13 cellular contexts compared by ENCODE assay signal in the genomic region with DNA sequence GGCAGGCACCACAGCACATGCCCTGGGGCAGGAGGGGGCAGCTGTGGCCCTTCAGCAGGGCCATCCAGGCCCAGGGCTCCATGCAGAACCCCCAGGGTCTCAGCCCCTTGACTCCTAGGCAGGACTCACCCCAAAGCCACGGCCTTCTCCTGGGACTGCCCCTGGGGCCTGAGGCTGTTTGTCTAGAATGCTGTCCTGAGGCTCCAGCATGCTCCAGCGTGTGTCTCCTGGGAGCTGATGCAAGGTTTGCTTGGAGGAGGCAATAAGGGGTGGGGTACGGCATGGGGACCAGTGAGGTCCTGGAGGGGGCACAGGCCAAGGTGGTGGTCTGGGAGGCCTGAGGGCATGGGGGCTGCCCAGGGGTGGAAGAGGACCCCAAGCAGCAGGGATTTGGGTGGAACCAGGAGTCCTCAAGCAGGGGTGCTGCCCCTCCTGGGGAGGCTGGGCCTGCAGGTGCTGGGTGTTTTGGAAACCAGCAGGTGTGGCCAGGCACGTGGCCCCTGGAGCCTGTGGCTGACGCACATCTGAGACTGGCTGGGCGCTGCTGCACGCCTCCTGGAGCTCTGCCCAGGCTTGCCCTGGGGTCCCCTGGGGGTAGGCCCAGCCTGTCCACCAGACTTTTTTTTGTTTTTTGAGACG. TPM values are rescaled to one million over a fixed set of nuclear protein-coding genes. Genes with fewer than 3 reads are reported as not detected.
DNase-seq lines count a peak whose midpoint lies in the region; FAIRE-seq and TF ChIP-seq lines count a peak whose summit lies in the region.
"Had no signal": no experiment of that assay in that cellular context is flagged by ENCODE, and none has a peak within 500 bp of the region (broad histone marks: within the 10 kb centered on the region; RNA-seq: fewer than 3 reads in every experiment).

No MANE protein-coding gene starts in this region.

- peaks cover 0 to 10% (median 5%) of the 10 kb centered on the region in 4 experiments; a peak in 5 of 7 replicates for H3K4me1 ChIP-seq in H1 (replicated peaks in 1 of 4; ENCODE audit: control insufficient read depth in 3 of 4, insufficient read depth in 4 of 4, low read length in 3 of 4)
- H3K4me1 ChIP-seq in stomach, result peaks cover 26 to 39% (median 37%) of the 10 kb centered on the region in 4 donors

- H3K79me2 ChIP-seq in H1 (ENCODE audit: control insufficient read depth in 1 of 2, insufficient read depth in 2 of 2, low read length in 2 of 2), result no peaks in the 10 kb centered on the region

- H2BK120ac ChIP-seq in H1 (replicated peaks; ENCODE audit: low read depth, low read length), result peak overlapping the region; percentile 54

- H3K79me1 ChIP-seq in H1 (ENCODE audit: low read depth, low read length), result no peaks in the 10 kb centered on the region

- no peak overlapping the region for H3K23ac ChIP-seq in H1 (ENCODE audit: insufficient read length)

- DNase-seq in activated CD4-positive, alpha-beta T cell treated with anti-CD3 and anti-CD28 coated beads, Interleukin-2, amount 10 ng/mL, durations not matched to agents 7 days and 5 days, result no peak
- DNase-seq in activated CD4-positive, alpha-beta T cell treated with anti-CD3 and anti-CD28 coated beads for 48 hours, result no peak
- DNase-seq in NCI-H1436 (lab: John Stamatoyannopoulos, UW) (peak; percentile 85), H1 (ENCODE audit: low read depth in 1 of 2, low spot score in 2 of 2) (no peak), stomach (peak; percentile 58), SIG-M5 treated with dmso at 0.1 percent for 504 hours (lab: John Stamatoyannopoulos, UW; ENCODE audit: unreplicated experiment) (no peak), urothelium cell line (ENCODE audit: low spot score) (no peak)
- no peak for DNase-seq in activated CD4-positive, CD25-positive, alpha-beta regulatory T cell treated with anti-CD3 and anti-CD28 coated beads, Interleukin-2, amount 50 U/mL, for 72 hours
- DNase-seq: activated effector memory CD4-positive, alpha-beta T cell treated with anti-CD3 and anti-CD28 coated beads, Interleukin-2, amount 50 U/mL, for 16 hours; AML-193; nephron progenitor cell had no signal

- no peak for TF ChIP-seq RAD21 in H1 (IDR thresholded peaks at IDR 0.05 in 1 of 2, conservative IDR thresholded peaks at IDR 0.05 in 1 of 2; ENCODE audit: low read depth in 2 of 2, low read length in 2 of 2)

- H3K36me3 ChIP-seq in H1 (ENCODE audit: control insufficient read depth in 2 of 4, insufficient read depth in 4 of 4, low read length in 3 of 4) (no peaks in the 10 kb centered on the region), stomach (no peaks in the 10 kb centered on the region)

- H3K4me3 ChIP-seq in H1 (ENCODE audit: extremely low read depth in 1 of 4, insufficient read depth in 2 of 4, low read depth in 3 of 4, low read length in 4 of 4) (no peak overlapping the region), stomach (no peak overlapping the region)

- H3K18ac ChIP-seq in H1 (ENCODE audit: extremely low read depth, low read length), result no peak overlapping the region

- H3K23me2 ChIP-seq in H1 (ENCODE audit: low read depth, low read length), result peaks cover 5% of the 10 kb centered on the region; the same call in 1 of the 2 replicates

- H3K4me3 Mint-ChIP-seq in activated CD4-positive, alpha-beta T cell treated with anti-CD3 and anti-CD28 coated beads, Interleukin-2, amount 10 ng/mL, durations not matched to agents 7 days and 5 days, result peak overlapping the region; percentile 66

- H3K4ac ChIP-seq in H1 (replicated peaks; ENCODE audit: insufficient read length, low read depth, low read length), result peak overlapping the region; percentile 69

- intact Hi-C loops in stomach (cut with DNase I; ENCODE audit: low total_unique reads), result loop anchor here (10.0 kb wide), 1 partner anchor 142 kb away; no protein-coding TSS in a partner anchor

- no peaks in the 10 kb centered on the region for H3K27me3 Mint-ChIP-seq in activated CD4-positive, alpha-beta T cell treated with anti-CD3 and anti-CD28 coated beads, Interleukin-2, amount 10 ng/mL, durations not matched to agents 7 days and 5 days

- H3K27ac ChIP-seq in H1 (ENCODE audit: low read depth, low read length) (no peak overlapping the region), stomach (peak overlapping the region in 3 of 5 donors; percentile 4 to 96 (median 23))
- H3K27ac ChIP-seq: HL-60 had no signal

- TF ChIP-seq POLR2A in H1 (IDR thresholded peaks at IDR 0.05; ENCODE audit: control extremely low read depth in 1 of 2, low read depth in 2 of 2, low read length in 2 of 2) (no peak), stomach (IDR thresholded peaks at IDR 0.05) (no peak)

- peak overlapping the region; percentile 45 for H4K8ac ChIP-seq in H1 (ENCODE audit: extremely low read depth, insufficient read depth, low read length)

- no peak for TF ChIP-seq EP300 in H1 (IDR thresholded peaks at IDR 0.05; ENCODE audit: borderline replicate concordance in 1 of 2, low read depth in 2 of 2, low read length in 2 of 2)
- TF ChIP-seq EP300 in stomach (IDR thresholded peaks at IDR 0.05), result no peak

- POLR2A ChIA-PET in activated CD4-positive, alpha-beta T cell treated with anti-CD3 and anti-CD28 coated beads, Interleukin-2, amount 10 ng/mL, durations not matched to agents 7 days and 5 days (lab: Charles Lee), result no interaction called here
- POLR2A ChIA-PET in H1 (lab: Charles Lee; ENCODE audit: partially characterized antibody), result interaction anchor here (1.3 to 1.4 kb wide), 2 partner anchors 8 to 12 kb away, joined by 3 to 4 read pairs; a partner anchor contains a TSS

- peaks cover 19% of the 10 kb centered on the region for H3K4me1 Mint-ChIP-seq in activated CD4-positive, alpha-beta T cell treated with anti-CD3 and anti-CD28 coated beads, Interleukin-2, amount 10 ng/mL, durations not matched to agents 7 days and 5 days

- H4K5ac ChIP-seq in H1 (ENCODE audit: insufficient read length, low read depth, low read length), result no peak overlapping the region

- H3K27me3 ChIP-seq in H1 (replicated peaks in 1 of 4; ENCODE audit: control insufficient read depth in 3 of 4, extremely low read depth in 1 of 4, insufficient read depth in 3 of 4, low read length in 3 of 4), result no peaks in the 10 kb centered on the region; a peak in 1 of 7 replicates
- no peaks in the 10 kb centered on the region for H3K27me3 ChIP-seq in stomach

- H2AK5ac ChIP-seq in H1 (ENCODE audit: low read depth, low read length), result 0 out of 2 replicates have a peak overlapping the region, but pooled peaks have one; percentile 65

- 92% methylated on average over 8 of the region's 8 CpGs; no CpG with 5 or more reads in 1 of the 2 experiments for WGBS in H1 (ENCODE audit: extremely low coverage in 1 of 2, insufficient coverage in 1 of 2, insufficient read length in 1 of 2, insufficient replicate concordance in 2 of 2, low coverage in 1 of 2, low lambda C conversion rate in 2 of 2, missing lambda C conversion rate in 1 of 2), 2 experiments
- WGBS in stomach, 5 donors, result 29 to 67% (median 60%) methylated on average over 2 to 8 of the region's 8 CpGs

- no peaks in the 10 kb centered on the region for H3K36me3 Mint-ChIP-seq in activated CD4-positive, alpha-beta T cell treated with anti-CD3 and anti-CD28 coated beads, Interleukin-2, amount 10 ng/mL, durations not matched to agents 7 days and 5 days (ENCODE audit: low read depth)

- H2BK5ac ChIP-seq in H1 (ENCODE audit: low read depth, low read length), result peak overlapping the region; percentile 60; the same call in 1 of the 2 replicates

- no peaks in the 10 kb centered on the region for H4K20me1 ChIP-seq in H1 (replicated peaks in 1 of 2; ENCODE audit: control insufficient read depth in 1 of 2, insufficient read depth in 2 of 2, low read length in 2 of 2)

- no peak overlapping the region for H2BK12ac ChIP-seq in H1 (ENCODE audit: low read depth, low read length)

- no peak overlapping the region for H2AFZ ChIP-seq in H1 (ENCODE audit: low read length)

- CTCF ChIA-PET in activated CD4-positive, alpha-beta T cell treated with anti-CD3 and anti-CD28 coated beads, Interleukin-2, amount 10 ng/mL, durations not matched to agents 7 days and 5 days (lab: Charles Lee), result no interaction called here
- CTCF ChIA-PET in H1 (lab: Charles Lee; ENCODE audit: partially characterized antibody), result interaction anchor here (0.6 to 9.7 kb wide), 20 partner anchors 9 to 138 kb away, joined by 3 to 74 read pairs (median 8); no protein-coding TSS in a partner anchor

- H3K9me3 Mint-ChIP-seq in activated CD4-positive, alpha-beta T cell treated with anti-CD3 and anti-CD28 coated beads, Interleukin-2, amount 10 ng/mL, durations not matched to agents 7 days and 5 days, result no peaks in the 10 kb centered on the region

- no peak overlapping the region for H3K4me2 ChIP-seq in H1 (ENCODE audit: insufficient read depth in 1 of 2, low read depth in 2 of 2, low read length in 2 of 2)

- H3K9me3 ChIP-seq in H1 (ENCODE audit: insufficient read depth in 2 of 2, low read depth in 1 of 2, low read length in 1 of 2) (no peaks in the 10 kb centered on the region), stomach (no peaks in the 10 kb centered on the region)

- FAIRE-seq in H1 (lab: Jason Lieb, UNC) (no peak), urothelium cell line (lab: Jason Lieb, UNC) (no peak)

- H2BK15ac ChIP-seq in H1 (ENCODE audit: low read length), result no peak overlapping the region

- H3K9ac ChIP-seq in H1 (replicated peaks in 1 of 4; ENCODE audit: extremely low read depth in 1 of 4, low read depth in 3 of 4, low read length in 3 of 4), result no peak overlapping the region

- TF ChIP-seq CTCF in H1 (IDR thresholded peaks at IDR 0.05; ENCODE audit: control extremely low read depth in 1 of 3, insufficient read depth in 1 of 3, low read depth in 1 of 3, low read length in 3 of 3) (no peak), stomach (IDR thresholded peaks at IDR 0.05) (no peak)

- no peak overlapping the region for H3K14ac ChIP-seq in H1 (ENCODE audit: insufficient read length)

- H3K56ac ChIP-seq in H1 (replicated peaks; ENCODE audit: insufficient read length, low read depth, low read length), result peak overlapping the region; percentile 16

- H4K91ac ChIP-seq in H1 (replicated peaks; ENCODE audit: insufficient read length, low read length), result peak overlapping the region; percentile 89

- no peak overlapping the region for H3K27ac Mint-ChIP-seq in activated CD4-positive, alpha-beta T cell treated with anti-CD3 and anti-CD28 coated beads, Interleukin-2, amount 10 ng/mL, durations not matched to agents 7 days and 5 days

- peak overlapping the region; percentile 9; the same call in 1 of the 2 replicates for H2BK20ac ChIP-seq in H1 (ENCODE audit: low read length)

RNA-seq across cellular contexts. Expression of a gene that starts 7.8 kb away (rescaled TPM):
- total RNA-seq in activated CD4-positive, alpha-beta T cell treated with anti-CD3 and anti-CD28 coated beads, Interleukin-2, amount 10 ng/mL, durations not matched to agents 7 days and 5 days, result under 1 TPM; 0.27 to 0.47 TPM
- 0.92 and 1.3 TPM in 2 replicates for total RNA-seq in H1 (2021; fragmentation: NEBNext Ultra II Directional; extraction: Animal tissue kit (Norgen Biotek cat#: 25700))
- polyA plus RNA-seq in H1 (2011; rRNA removed), result 0.54 and 0.96 TPM in 2 replicates
- polyA plus RNA-seq in H1 (2011; cell fraction: cytosol; rRNA removed), result 1.4 TPM
- polyA plus RNA-seq in H1 (2011; cell fraction: nucleus; rRNA removed), result 4.8 TPM
- 1.3 to 1.9 TPM (median 1.7 TPM) in 4 replicates for polyA plus RNA-seq in H1 (2012, experiment 1 of 2)
- polyA plus RNA-seq in H1 (2012, experiment 2 of 2), result 0.84 TPM
- polyA plus RNA-seq in H1 (2013, experiment 1 of 2), result 0.65 TPM
- polyA plus RNA-seq in H1 (2013, experiment 2 of 2), result 0.63 TPM
- 0.09 and 0.15 TPM in 2 replicates for polyA minus RNA-seq in H1 (2011; rRNA and poly(A)+ RNA removed)
- polyA minus RNA-seq in H1 (2011; cell fraction: cytosol; rRNA and poly(A)+ RNA removed), result not detected
- 1.5 TPM for polyA minus RNA-seq in H1 (2011; cell fraction: nucleus; rRNA and poly(A)+ RNA removed)
- total RNA-seq in stomach, result not detected
- 1 to 10 TPM; 1.4 to 5.7 (median 2.6) TPM for polyA plus RNA-seq in stomach
- total RNA-seq: RPMI7951 had no signal

RNA-seq across cellular contexts. Expression of a gene that starts 11.9 kb away (rescaled TPM):
- not detected for total RNA-seq in activated CD4-positive, alpha-beta T cell treated with anti-CD3 and anti-CD28 coated beads, Interleukin-2, amount 10 ng/mL, durations not matched to agents 7 days and 5 days
- 14.6 and 15.0 TPM in 2 replicates for total RNA-seq in H1 (2021; fragmentation: NEBNext Ultra II Directional; extraction: Animal tissue kit (Norgen Biotek cat#: 25700))
- polyA plus RNA-seq in H1 (2011; rRNA removed) (30.2 and 46.3 TPM in 2 replicates), stomach (10 to 100 TPM in 1 of 3 donors, 1 to 10 TPM in 2; 5.0 to 10.4 (median 6.2) TPM)
- polyA plus RNA-seq in H1 (2011; cell fraction: cytosol; rRNA removed), result 20.9 TPM
- polyA plus RNA-seq in H1 (2011; cell fraction: nucleus; rRNA removed), result 36.1 TPM
- 8.4 to 15.3 TPM (median 14.6 TPM) in 4 replicates for polyA plus RNA-seq in H1 (2012, experiment 1 of 2)
- 15.3 TPM for polyA plus RNA-seq in H1 (2012, experiment 2 of 2)
- polyA plus RNA-seq in H1 (2013, experiment 1 of 2), result 21.5 TPM
- 22.3 TPM for polyA plus RNA-seq in H1 (2013, experiment 2 of 2)
- 5.1 and 6.6 TPM in 2 replicates for polyA minus RNA-seq in H1 (2011; rRNA and poly(A)+ RNA removed)
- 6.2 TPM for polyA minus RNA-seq in H1 (2011; cell fraction: cytosol; rRNA and poly(A)+ RNA removed)
- polyA minus RNA-seq in H1 (2011; cell fraction: nucleus; rRNA and poly(A)+ RNA removed), result 11.6 TPM
- 1 to 10 TPM in 1 of 5 donors, not detected in 4; 9.8 TPM for total RNA-seq in stomach

RNA-seq across cellular contexts. Expression of a gene that starts 16.3 kb away (rescaled TPM):
- 100 to 1,000 TPM; 368 to 454 TPM for total RNA-seq in activated CD4-positive, alpha-beta T cell treated with anti-CD3 and anti-CD28 coated beads, Interleukin-2, amount 10 ng/mL, durations not matched to agents 7 days and 5 days
- 382 and 394 TPM in 2 replicates for total RNA-seq in H1 (2021; fragmentation: NEBNext Ultra II Directional; extraction: Animal tissue kit (Norgen Biotek cat#: 25700))
- 343 and 372 TPM in 2 replicates for polyA plus RNA-seq in H1 (2011; rRNA removed)
- polyA plus RNA-seq in H1 (2011; cell fraction: cytosol; rRNA removed), result 391 TPM
- 286 TPM for polyA plus RNA-seq in H1 (2011; cell fraction: nucleus; rRNA removed)
- polyA plus RNA-seq in H1 (2012, experiment 1 of 2), result 256 to 341 TPM (median 318 TPM) in 4 replicates
- 110 TPM for polyA plus RNA-seq in H1 (2012, experiment 2 of 2)
- polyA plus RNA-seq in H1 (2013, experiment 1 of 2), result 180 TPM
- polyA plus RNA-seq in H1 (2013, experiment 2 of 2), result 186 TPM
- polyA minus RNA-seq in H1 (2011; rRNA and poly(A)+ RNA removed), result 482 and 536 TPM in 2 replicates
- polyA minus RNA-seq in H1 (2011; cell fraction: cytosol; rRNA and poly(A)+ RNA removed), result 250 TPM
- 104 TPM for polyA minus RNA-seq in H1 (2011; cell fraction: nucleus; rRNA and poly(A)+ RNA removed)
- 100 to 1,000 TPM in 4 of 5 donors, 10 to 100 TPM in 1; 49.6 to 195 (median 124) TPM for total RNA-seq in stomach
- polyA plus RNA-seq in stomach, result 100 to 1,000 TPM in 2 of 3 donors, 10 to 100 TPM in 1; 66.2 to 146 (median 126) TPM

Comparison
In these comparisons a context has a peak if more than half of its experiments do, and no peak if none do; other contexts are left out.
1. DNase-seq: peak in NCI-H1436 (single experiment) and stomach (single experiment); none in activated CD4-positive, alpha-beta T cell treated with anti-CD3 and anti-CD28 coated beads, Interleukin-2, amount 10 ng/mL, durations not matched to agents 7 days and 5 days (single experiment), activated CD4-positive, alpha-beta T cell treated with anti-CD3 and anti-CD28 coated beads for 48 hours (single experiment), H1 (0 of 2), SIG-M5 treated with dmso at 0.1 percent for 504 hours (single experiment), urothelium cell line (single experiment) and activated CD4-positive, CD25-positive, alpha-beta regulatory T cell treated with anti-CD3 and anti-CD28 coated beads, Interleukin-2, amount 50 U/mL, for 72 hours (single experiment).